11 cellular contexts compared by ENCODE assay signal in genomic region chr5:15021286-15022046, GRCh38.
DNase-seq lines count a peak whose midpoint lies in the region; ATAC-seq and TF ChIP-seq lines count a peak whose summit lies in the region.
"Had no signal": no experiment of that assay in that cellular context is flagged by ENCODE, and none has a peak within 500 bp of the region (broad histone marks: within the 10 kb centered on the region; RNA-seq: fewer than 3 reads in every experiment).

No MANE protein-coding gene starts in this region.

- no peaks in the 10 kb centered on the region for H3K4me1 Mint-ChIP-seq in CD8-positive, alpha-beta T cell (ENCODE audit: low read depth)
- H3K4me1 Mint-ChIP-seq: central memory CD8-positive, alpha-beta T cell had no signal

- H3K27ac Mint-ChIP-seq in CD8-positive, alpha-beta T cell, result no peak overlapping the region
- H3K27ac Mint-ChIP-seq: CD4-positive, alpha-beta T cell had no signal

- H4K8ac ChIP-seq in mesendoderm (ENCODE audit: low read depth, low read length), result no peak overlapping the region

- H3K4me3 Mint-ChIP-seq in CD8-positive, alpha-beta T cell, result no peak overlapping the region
- H3K4me3 Mint-ChIP-seq: CD4-positive, alpha-beta T cell; central memory CD8-positive, alpha-beta T cell had no signal

- no peak for TF ChIP-seq CTCF in AG10803 (conservative IDR thresholded peaks at IDR 0.05; ENCODE audit: low read length)
- TF ChIP-seq CTCF in CD8-positive, alpha-beta T cell (IDR thresholded peaks at IDR 0.05), result no peak

- no peak for ATAC-seq in CD8-positive, alpha-beta T cell
- ATAC-seq in HG03571 (IDR thresholded peaks at IDR 0.05; ENCODE audit: unreplicated experiment), result no peak

- no peak overlapping the region for H3K4me2 ChIP-seq in mesendoderm (ENCODE audit: low read length)

- H3K36me3 ChIP-seq in mesendoderm (ENCODE audit: control insufficient read depth, insufficient read depth, low read length), result no peaks in the 10 kb centered on the region
- no peaks in the 10 kb centered on the region for H3K36me3 ChIP-seq in CD8-positive, alpha-beta T cell (ENCODE audit: insufficient read depth, low read length)

- no CpG with 5 or more reads among the region's 8 CpGs for WGBS in mesendoderm (ENCODE audit: extremely low coverage, insufficient coverage, low lambda C conversion rate)

- H3K4me1 ChIP-seq in mesendoderm (ENCODE audit: control insufficient read depth, low read depth, low read length), result no peaks in the 10 kb centered on the region
- no peaks in the 10 kb centered on the region for H3K4me1 ChIP-seq in CD8-positive, alpha-beta T cell (ENCODE audit: insufficient read depth, low read length)

- H3K4me3 ChIP-seq in AG10803 (ENCODE audit: low read length) (peak overlapping the region; percentile 25), mesendoderm (ENCODE audit: low read length) (no peak overlapping the region)
- no peak overlapping the region for H3K4me3 ChIP-seq in CD8-positive, alpha-beta T cell (ENCODE audit: low read depth, low read length)
- H3K4me3 ChIP-seq: skin epidermis had no signal

- POLR2A ChIA-PET in CD8-positive, alpha-beta T cell (lab: Charles Lee), result interaction anchor here (1.0 kb wide), 1 partner anchor 25 kb away, joined by 3 read pairs; no protein-coding TSS in a partner anchor
- POLR2A ChIA-PET in HEK293T (lab: Yijun Ruan, JAX), result no interaction called here

- intact Hi-C loops in CD8-positive, alpha-beta T cell (cut with DNase I, micrococcal nuclease), result no loop called here

- no peak overlapping the region for H3K56ac ChIP-seq in mesendoderm (ENCODE audit: low read length)

- no peak overlapping the region for H3K9ac ChIP-seq in mesendoderm (ENCODE audit: low read length)

- no peak overlapping the region for H2BK120ac ChIP-seq in mesendoderm (ENCODE audit: low read depth, low read length)

- no peaks in the 10 kb centered on the region for H3K79me2 ChIP-seq in mesendoderm (ENCODE audit: control insufficient read depth, insufficient read depth, low read length)

- H3K9me3 ChIP-seq in CD8-positive, alpha-beta T cell (ENCODE audit: low read length), result no peaks in the 10 kb centered on the region

- H3K36me3 Mint-ChIP-seq in CD8-positive, alpha-beta T cell, result no peaks in the 10 kb centered on the region

- H3K27ac ChIP-seq in mesendoderm (ENCODE audit: low read depth, low read length), result no peak overlapping the region
- H3K27ac ChIP-seq in CD8-positive, alpha-beta T cell (ENCODE audit: low read depth, low read length), result no peak overlapping the region

- no peaks in the 10 kb centered on the region for H3K27me3 ChIP-seq in mesendoderm (ENCODE audit: insufficient read depth, low read length, poor library complexity)
- no peaks in the 10 kb centered on the region for H3K27me3 ChIP-seq in CD8-positive, alpha-beta T cell (ENCODE audit: insufficient read depth, low read length)

- H3K23ac ChIP-seq in mesendoderm (ENCODE audit: low read length), result no peak overlapping the region

- no peak overlapping the region for H2BK15ac ChIP-seq in mesendoderm (replicated peaks; ENCODE audit: low read depth)

- no peaks in the 10 kb centered on the region for H3K9me3 Mint-ChIP-seq in CD8-positive, alpha-beta T cell
- H3K9me3 Mint-ChIP-seq: CD4-positive, alpha-beta T cell; central memory CD8-positive, alpha-beta T cell had no signal

- no peaks in the 10 kb centered on the region for H3K79me1 ChIP-seq in mesendoderm (ENCODE audit: low read length)

- H2BK5ac ChIP-seq in mesendoderm (ENCODE audit: low read length), result no peak overlapping the region

- peak; percentile 94 for DNase-seq in AG10803 (ENCODE audit: low read depth)
- peak; percentile 81 for DNase-seq in M059J (ENCODE audit: low read depth)
- DNase-seq in dedifferentiated amniotic fluid mesenchymal stem cell (ENCODE audit: extremely low spot score), result peak; percentile 73
- DNase-seq in mesendoderm, result peak; percentile 76
- DNase-seq in CD8-positive, alpha-beta T cell, result no peak
- no peak for DNase-seq in activated CD4-positive, alpha-beta T cell treated with anti-CD3 and anti-CD28 coated beads, Interleukin-2, amount 50 U/mL, for 1 hour
- no peak for DNase-seq in HEK293T (ENCODE audit: extremely low spot score)
- DNase-seq: CD4-positive, alpha-beta T cell had no signal

- no peak overlapping the region for H3K4ac ChIP-seq in mesendoderm (ENCODE audit: low read depth, low read length)

- no peak overlapping the region for H3K18ac ChIP-seq in mesendoderm (ENCODE audit: low read length)

- CTCF ChIA-PET in CD8-positive, alpha-beta T cell (lab: Charles Lee), result no interaction called here
- CTCF ChIA-PET in HEK293T (lab: Yijun Ruan, JAX), result interaction anchor here (0.5 to 1.0 kb wide), 2 partner anchors 18 to 366 kb away, joined by 3 read pairs; no protein-coding TSS in a partner anchor

- H3K27me3 Mint-ChIP-seq in CD8-positive, alpha-beta T cell (ENCODE audit: low read depth), result peaks cover 20% of the 10 kb centered on the region

- H4K5ac ChIP-seq in mesendoderm (ENCODE audit: low read length), result no peak overlapping the region

- no peak overlapping the region for H2AK5ac ChIP-seq in mesendoderm (ENCODE audit: low read length)

TF ChIP-seq in HEK293T, 16 proteins besides CTCF, POLR2A, EP300 and RAD21:
- no peak for TF ChIP-seq L3MBTL2 (conservative IDR thresholded peaks at IDR 0.05)
- TF ChIP-seq SUZ12 (IDR thresholded peaks at IDR 0.05), result no peak
- no peak for TF ChIP-seq LEF1 (IDR thresholded peaks at IDR 0.05; ENCODE audit: borderline replicate concordance)
- no peak for TF ChIP-seq TARDBP (IDR thresholded peaks at IDR 0.05)
- TF ChIP-seq NFRKB (IDR thresholded peaks at IDR 0.05), result no peak
- no peak for TF ChIP-seq ARNT (IDR thresholded peaks at IDR 0.05)
- TF ChIP-seq ELF4 (IDR thresholded peaks at IDR 0.05), result no peak
- TF ChIP-seq SP1 (IDR thresholded peaks at IDR 0.05), result no peak
- no peak for TF ChIP-seq HDGF (IDR thresholded peaks at IDR 0.05; ENCODE audit: borderline replicate concordance)
- no peak for TF ChIP-seq BHLHE40 (IDR thresholded peaks at IDR 0.05; ENCODE audit: borderline replicate concordance)
- TF ChIP-seq ZNF384 (IDR thresholded peaks at IDR 0.05), result no peak
- no peak for TF ChIP-seq FOXA1 (IDR thresholded peaks at IDR 0.05)
- no peak for TF ChIP-seq FOXK2 (IDR thresholded peaks at IDR 0.05)
- no peak for TF ChIP-seq FOXM1 (IDR thresholded peaks at IDR 0.05; ENCODE audit: borderline replicate concordance)
- no peak for TF ChIP-seq CTBP1 (IDR thresholded peaks at IDR 0.05; ENCODE audit: borderline replicate concordance)
- no peak for TF ChIP-seq PKNOX1 (IDR thresholded peaks at IDR 0.05)

Comparison
In these comparisons a context has a peak if more than half of its experiments do, and no peak if none do; other contexts are left out.
1. DNase-seq: peak in AG10803 (single experiment), M059J (single experiment), dedifferentiated amniotic fluid mesenchymal stem cell (single experiment) and mesendoderm (single experiment); none in CD8-positive, alpha-beta T cell (0 of 7), activated CD4-positive, alpha-beta T cell treated with anti-CD3 and anti-CD28 coated beads, Interleukin-2, amount 50 U/mL, for 1 hour (single experiment) and HEK293T (single experiment).